ENCODE assay signal across 19 cellular contexts in the genomic region with DNA sequence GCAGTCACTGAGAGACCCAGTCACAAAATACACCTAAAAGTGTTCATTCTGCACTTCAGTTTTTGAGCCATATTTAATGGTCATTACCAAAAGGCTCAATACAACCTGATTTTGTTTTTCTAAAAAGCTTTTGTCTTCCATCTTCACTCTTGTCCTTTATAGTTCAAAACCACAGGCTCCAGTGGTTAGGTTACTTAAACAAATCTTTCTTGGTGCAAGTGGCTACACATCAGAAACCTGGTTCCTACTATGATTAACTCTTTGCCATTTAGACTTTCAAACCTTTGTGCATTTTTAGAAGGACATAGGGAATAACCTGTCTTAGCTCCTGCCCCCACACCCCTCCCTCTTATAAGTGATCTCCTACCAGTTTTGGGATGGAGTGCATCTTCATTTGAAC.
DNase-seq lines count a peak whose midpoint lies in the region; ATAC-seq and TF ChIP-seq lines count a peak whose summit lies in the region.
"Had no signal": no experiment of that assay in that cellular context is flagged by ENCODE, and none has a peak within 500 bp of the region (broad histone marks: within the 10 kb centered on the region; RNA-seq: fewer than 3 reads in every experiment).

No MANE protein-coding gene starts in this region.

- peaks cover 35% of the 10 kb centered on the region for H3K4me1 Mint-ChIP-seq in activated naive CD8-positive, alpha-beta T cell treated with anti-CD3 and anti-CD28 coated beads, Interleukin-2, amount 50 U/mL, for 24 hours
- H3K4me1 Mint-ChIP-seq in activated naive CD8-positive, alpha-beta T cell treated with anti-CD3 and anti-CD28 coated beads for 36 hours, result peaks cover 20% of the 10 kb centered on the region
- peaks cover 11 to 22% of the 10 kb centered on the region in 2 donors for H3K4me1 Mint-ChIP-seq in stimulated activated naive B cell treated with anti-CD40 and anti-IgM and Interleukin-4, amounts not matched to agents 10 μg/mL and 1 μg/mL and 100 μg/mL, for 72 hours
- H3K4me1 Mint-ChIP-seq: B cell had no signal

- no peaks in the 10 kb centered on the region for H3K27me3 ChIP-seq in breast epithelium
- H3K27me3 ChIP-seq: BLaER1 had no signal

- in situ Hi-C loops in ACHN (cut with HindIII; ENCODE audit: low pct_ligation_motif_present, low pct_unique_long_range_greater_than_20kb, low sequenced_read_pairs), result no loop called here

- H3K36me3 ChIP-seq in breast epithelium, result no peaks in the 10 kb centered on the region

- no peaks in the 10 kb centered on the region for H3K9me3 Mint-ChIP-seq in activated naive CD8-positive, alpha-beta T cell treated with anti-CD3 and anti-CD28 coated beads, Interleukin-2, amount 50 U/mL, for 24 hours
- no peaks in the 10 kb centered on the region for H3K9me3 Mint-ChIP-seq in activated naive CD8-positive, alpha-beta T cell treated with anti-CD3 and anti-CD28 coated beads for 36 hours
- no peaks in the 10 kb centered on the region for H3K9me3 Mint-ChIP-seq in stimulated activated naive B cell treated with anti-CD40 and anti-IgM and Interleukin-4, amounts not matched to agents 10 μg/mL and 1 μg/mL and 100 μg/mL, for 72 hours
- H3K9me3 Mint-ChIP-seq: CD4-positive, CD25-positive, alpha-beta regulatory T cell; CD8-positive, alpha-beta T cell; GM23338; H9 had no signal

- peak overlapping the region; percentile 83 for H3K27ac Mint-ChIP-seq in activated naive CD8-positive, alpha-beta T cell treated with anti-CD3 and anti-CD28 coated beads, Interleukin-2, amount 50 U/mL, for 24 hours
- H3K27ac Mint-ChIP-seq in activated naive CD8-positive, alpha-beta T cell treated with anti-CD3 and anti-CD28 coated beads for 36 hours, result no peak overlapping the region
- peak overlapping the region; percentile 66 for H3K27ac Mint-ChIP-seq in stimulated activated naive B cell treated with anti-CD40 and anti-IgM and Interleukin-4, amounts not matched to agents 10 μg/mL and 1 μg/mL and 100 μg/mL, for 72 hours
- H3K27ac Mint-ChIP-seq: B cell; CD4-positive, CD25-positive, alpha-beta regulatory T cell; CD8-positive, alpha-beta T cell; GM23338; H9 had no signal

- TF ChIP-seq CTCF in VCaP (conservative IDR thresholded peaks at IDR 0.05) (no peak), breast epithelium (IDR thresholded peaks at IDR 0.05) (no peak)

- H3K4me3 Mint-ChIP-seq in activated naive CD8-positive, alpha-beta T cell treated with anti-CD3 and anti-CD28 coated beads, Interleukin-2, amount 50 U/mL, for 24 hours, result no peak overlapping the region
- H3K4me3 Mint-ChIP-seq in activated naive CD8-positive, alpha-beta T cell treated with anti-CD3 and anti-CD28 coated beads for 36 hours, result no peak overlapping the region
- H3K4me3 Mint-ChIP-seq in stimulated activated naive B cell treated with anti-CD40 and anti-IgM and Interleukin-4, amounts not matched to agents 10 μg/mL and 1 μg/mL and 100 μg/mL, for 72 hours, result no peak overlapping the region
- H3K4me3 Mint-ChIP-seq: B cell; CD4-positive, CD25-positive, alpha-beta regulatory T cell; CD8-positive, alpha-beta T cell; GM23338; H9 had no signal

- peaks cover 20% of the 10 kb centered on the region for H3K36me3 Mint-ChIP-seq in activated naive CD8-positive, alpha-beta T cell treated with anti-CD3 and anti-CD28 coated beads, Interleukin-2, amount 50 U/mL, for 24 hours (ENCODE audit: low read depth)
- peaks cover 19% of the 10 kb centered on the region for H3K36me3 Mint-ChIP-seq in activated naive CD8-positive, alpha-beta T cell treated with anti-CD3 and anti-CD28 coated beads for 36 hours
- peaks cover 13 to 30% of the 10 kb centered on the region in 2 donors for H3K36me3 Mint-ChIP-seq in stimulated activated naive B cell treated with anti-CD40 and anti-IgM and Interleukin-4, amounts not matched to agents 10 μg/mL and 1 μg/mL and 100 μg/mL, for 72 hours

- intact Hi-C loops in breast epithelium (cut with DNase I; ENCODE audit: low total_unique reads), result no loop called here

- no peak for TF ChIP-seq POLR2A in breast epithelium (IDR thresholded peaks at IDR 0.05)

- no peak overlapping the region for H3K4me3 ChIP-seq in breast epithelium
- H3K4me3 ChIP-seq: BLaER1, GM23338 had no signal

- H3K27me3 Mint-ChIP-seq in activated naive CD8-positive, alpha-beta T cell treated with anti-CD3 and anti-CD28 coated beads, Interleukin-2, amount 50 U/mL, for 24 hours, result no peaks in the 10 kb centered on the region
- no peaks in the 10 kb centered on the region for H3K27me3 Mint-ChIP-seq in activated naive CD8-positive, alpha-beta T cell treated with anti-CD3 and anti-CD28 coated beads for 36 hours
- no peaks in the 10 kb centered on the region for H3K27me3 Mint-ChIP-seq in stimulated activated naive B cell treated with anti-CD40 and anti-IgM and Interleukin-4, amounts not matched to agents 10 μg/mL and 1 μg/mL and 100 μg/mL, for 72 hours
- H3K27me3 Mint-ChIP-seq: B cell; CD4-positive, CD25-positive, alpha-beta regulatory T cell had no signal

- H3K4me1 ChIP-seq in breast epithelium, result no peaks in the 10 kb centered on the region
- H3K4me1 ChIP-seq: BLaER1 had no signal

- peak overlapping the region; percentile 37; the same call in 1 of the 2 replicates for H3K27ac ChIP-seq in VCaP
- H3K27ac ChIP-seq in breast epithelium, result no peak overlapping the region
- H3K27ac ChIP-seq: BLaER1, C4-2B had no signal

- DNase-seq in activated naive CD8-positive, alpha-beta T cell treated with anti-CD3 and anti-CD28 coated beads, Interleukin-2, amount 50 U/mL, for 24 hours, result no peak
- no peak for DNase-seq in activated naive CD8-positive, alpha-beta T cell treated with anti-CD3 and anti-CD28 coated beads for 36 hours
- DNase-seq in stimulated activated naive B cell treated with anti-CD40 and anti-IgM and Interleukin-4, amounts not matched to agents 10 μg/mL and 1 μg/mL and 100 μg/mL, for 72 hours, result no peak
- no peak for DNase-seq in breast epithelium (ENCODE audit: low spot score in 2 of 2)
- no peak for DNase-seq in ACHN
- DNase-seq: Caco-2; CD4-positive, CD25-positive, alpha-beta regulatory T cell; CD8-positive, alpha-beta T cell; DMS153; DND-41; H9 had no signal

- no peaks in the 10 kb centered on the region for H3K9me3 ChIP-seq in breast epithelium
- H3K9me3 ChIP-seq: BLaER1, Caco-2 had no signal

- peak; percentile 36 for ATAC-seq in activated naive CD8-positive, alpha-beta T cell treated with anti-CD3 and anti-CD28 coated beads, Interleukin-2, amount 50 U/mL, for 24 hours
- ATAC-seq in HG02610 (IDR thresholded peaks at IDR 0.05; ENCODE audit: unreplicated experiment), result peak; percentile 43
- ATAC-seq in stimulated activated naive B cell treated with anti-CD40 and anti-IgM and Interleukin-4, amounts not matched to agents 10 μg/mL and 1 μg/mL and 100 μg/mL, for 72 hours (replicated peaks), result peak; percentile 38 to 50
- ATAC-seq in HG03457 (IDR thresholded peaks at IDR 0.05; ENCODE audit: unreplicated experiment), result no peak
- ATAC-seq: CD8-positive, alpha-beta T cell; GM23338; HCT116 had no signal
